1 cellular context compared by ENCODE assay signal in the genomic region with DNA sequence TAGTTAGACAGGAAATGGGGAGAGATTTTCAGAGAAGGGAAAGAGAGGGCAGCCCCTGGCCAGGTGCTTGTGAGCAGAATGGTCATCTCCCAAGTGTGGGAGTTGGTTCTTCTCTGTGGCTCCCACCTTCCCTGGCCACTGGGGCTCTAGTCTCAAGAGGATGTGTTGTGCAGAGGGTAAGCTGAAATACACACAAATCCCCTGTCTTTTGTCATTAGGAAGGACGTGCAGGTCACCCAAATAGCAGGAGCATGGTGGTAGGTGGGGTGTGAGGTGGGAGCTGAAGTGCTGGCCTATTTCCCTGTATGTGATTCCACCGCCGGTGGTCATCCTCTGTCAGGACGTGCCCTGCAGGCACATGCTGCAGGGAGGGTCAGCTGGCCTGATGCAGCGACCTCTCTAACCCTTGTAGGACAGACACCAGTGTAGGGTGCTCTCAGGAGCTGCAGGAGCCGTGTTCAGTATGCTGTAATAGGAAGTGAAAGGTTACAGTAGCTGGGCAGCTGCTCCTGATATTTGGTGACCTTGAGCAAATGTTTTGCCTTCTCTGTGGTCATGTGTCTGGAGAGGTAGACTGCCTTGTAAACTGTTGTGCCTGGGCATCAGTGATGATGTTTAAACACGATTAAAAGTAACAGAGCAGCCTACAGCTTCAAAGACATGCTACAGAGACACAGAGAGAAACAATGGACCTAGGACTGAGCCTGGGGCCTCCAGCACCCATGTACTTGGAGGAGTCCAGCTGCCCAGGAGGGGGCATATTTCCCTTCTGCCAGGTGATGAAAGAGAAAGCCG.
A peak's percentile ranks its signal among the peaks of the same experiment; 100 is the strongest.
TF ChIP-seq lines count a peak whose summit lies in the region.

No MANE protein-coding gene starts in this region.

TF ChIP-seq in HepG2, 621 proteins besides CTCF, POLR2A, EP300 and RAD21 (continued from another document):
- peak; percentile 79; the same call in 1 of the 2 replicates for TF ChIP-seq ZNF318 (CRISPR knock-in tag; IDR thresholded peaks at IDR 0.05)
- TF ChIP-seq, protein P1, sequence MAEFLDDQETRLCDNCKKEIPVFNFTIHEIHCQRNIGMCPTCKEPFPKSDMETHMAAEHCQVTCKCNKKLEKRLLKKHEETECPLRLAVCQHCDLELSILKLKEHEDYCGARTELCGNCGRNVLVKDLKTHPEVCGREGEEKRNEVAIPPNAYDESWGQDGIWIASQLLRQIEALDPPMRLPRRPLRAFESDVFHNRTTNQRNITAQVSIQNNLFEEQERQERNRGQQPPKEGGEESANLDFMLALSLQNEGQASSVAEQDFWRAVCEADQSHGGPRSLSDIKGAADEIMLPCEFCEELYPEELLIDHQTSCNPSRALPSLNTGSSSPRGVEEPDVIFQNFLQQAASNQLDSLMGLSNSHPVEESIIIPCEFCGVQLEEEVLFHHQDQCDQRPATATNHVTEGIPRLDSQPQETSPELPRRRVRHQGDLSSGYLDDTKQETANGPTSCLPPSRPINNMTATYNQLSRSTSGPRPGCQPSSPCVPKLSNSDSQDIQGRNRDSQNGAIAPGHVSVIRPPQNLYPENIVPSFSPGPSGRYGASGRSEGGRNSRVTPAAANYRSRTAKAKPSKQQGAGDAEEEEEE (CRISPR knock-in tag; IDR thresholded peaks at IDR 0.05; ENCODE audit: borderline replicate concordance), result 0 out of 2 replicates have a peak, but pooled peaks have one; percentile 1
- TF ChIP-seq, protein P2, sequence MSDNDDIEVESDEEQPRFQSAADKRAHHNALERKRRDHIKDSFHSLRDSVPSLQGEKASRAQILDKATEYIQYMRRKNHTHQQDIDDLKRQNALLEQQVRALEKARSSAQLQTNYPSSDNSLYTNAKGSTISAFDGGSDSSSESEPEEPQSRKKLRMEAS (IDR thresholded peaks at IDR 0.05), result peak; percentile 75
TF ChIP-seq in HepG2: peak in this region for 222.
